Comparison of ENCODE assay signal across 8 cellular contexts in genomic region chr5:115816226-115817042, GRCh38. TPM values are rescaled to one million over a fixed set of nuclear protein-coding genes. Genes with fewer than 3 reads are reported as not detected.
DNase-seq lines count a peak whose midpoint lies in the region; ATAC-seq, FAIRE-seq and TF ChIP-seq lines count a peak whose summit lies in the region.

TSS of gene CDO1 (minus strand) at chr5:115816659. CDS start at chr5:115816397, 262 bp downstream.

- peaks cover 0 to 20% (median 10%) of the 10 kb centered on the region in 3 donors for H3K4me1 ChIP-seq in gastroesophageal sphincter

- H3K4me3 Mint-ChIP-seq in activated naive CD8-positive, alpha-beta T cell: peak within 1 kb of the TSS; percentile 75
- no peak within 1 kb of the TSS for H3K4me3 Mint-ChIP-seq in natural killer cell

- H3K4me3 ChIP-seq in gastroesophageal sphincter: peak within 1 kb of the TSS; percentile 52 to 61

- H3K27me3 Mint-ChIP-seq in activated naive CD8-positive, alpha-beta T cell: peaks cover 58% of the 10 kb centered on the region
- peaks cover 56 to 85% of the 10 kb centered on the region in 2 donors for H3K27me3 Mint-ChIP-seq in natural killer cell (ENCODE audit: low read depth in 2 of 2)

- no peaks in the 10 kb centered on the region for H3K36me3 Mint-ChIP-seq in activated naive CD8-positive, alpha-beta T cell
- H3K36me3 Mint-ChIP-seq in natural killer cell: no peaks in the 10 kb centered on the region

- H3K27ac Mint-ChIP-seq in activated naive CD8-positive, alpha-beta T cell: no peak within 1 kb of the TSS
- no peak within 1 kb of the TSS for H3K27ac Mint-ChIP-seq in natural killer cell

- ATAC-seq in gastroesophageal sphincter (peak; percentile 82), natural killer cell (peak in 2 of 3 donors; percentile 15 to 58), GM19397 (IDR thresholded peaks at IDR 0.05; ENCODE audit: unreplicated experiment) (no peak)

- TF ChIP-seq CTCF in gastroesophageal sphincter (IDR thresholded peaks at IDR 0.05): peak in 1 of 4 experiments; percentile 3
- no peak for TF ChIP-seq CTCF in natural killer cell (IDR thresholded peaks at IDR 0.05)

- peak in 1 of 2 donors; percentile 24 for TF ChIP-seq POLR2A in gastroesophageal sphincter (IDR thresholded peaks at IDR 0.05)

- H3K4me1 Mint-ChIP-seq in activated naive CD8-positive, alpha-beta T cell (ENCODE audit: low read depth): peaks cover 17% of the 10 kb centered on the region
- peaks cover 0 to 10% of the 10 kb centered on the region in 2 donors for H3K4me1 Mint-ChIP-seq in natural killer cell

- 0% methylated on average over 1 to 7 of the region's 69 CpGs for WGBS in gastroesophageal sphincter (ENCODE audit: low coverage in 1 of 2), 2 donors

- intact Hi-C loops in natural killer cell (cut with micrococcal nuclease): no loop called here

- H3K27ac ChIP-seq in gastroesophageal sphincter: peak within 1 kb of the TSS; percentile 24 to 92 (median 75)

- no peaks in the 10 kb centered on the region for H3K9me3 Mint-ChIP-seq in activated naive CD8-positive, alpha-beta T cell (ENCODE audit: low read depth)
- no peaks in the 10 kb centered on the region for H3K9me3 Mint-ChIP-seq in natural killer cell

- H3K9me3 ChIP-seq in gastroesophageal sphincter: no peaks in the 10 kb centered on the region

- DNase-seq in EH (ENCODE audit: low read depth): peak; percentile 47
- DNase-seq in Kasumi-1 (lab: John Stamatoyannopoulos, UW): peak; percentile 27 to 60
- DNase-seq in natural killer cell: no peak
- peak; percentile 34 for DNase-seq in urothelium cell line (ENCODE audit: low spot score)
- DNase-seq in H4 (ENCODE audit: low spot score): no peak

- peaks cover 39% of the 10 kb centered on the region for H3K27me3 ChIP-seq in gastroesophageal sphincter

- no peaks in the 10 kb centered on the region for H3K36me3 ChIP-seq in gastroesophageal sphincter

- FAIRE-seq in urothelium cell line (lab: Jason Lieb, UNC): peak; percentile 72

- TF ChIP-seq EP300 in gastroesophageal sphincter (IDR thresholded peaks at IDR 0.05): no peak

RNA-seq across cellular contexts. Expression of gene CDO1, which starts in this region (rescaled TPM):
- total RNA-seq in gastroesophageal sphincter (10 to 100 TPM in 3 of 4 donors, 1 to 10 TPM in 1; 9.7 to 29.9 (median 13.3) TPM), natural killer cell (not detected)
- 0.74 and 1.3 TPM in 2 replicates for total RNA-seq in H4 (2014; rRNA removed; shearing (Covaris generic))

Comparison
In these comparisons a context has a peak if more than half of its experiments do, and no peak if none do; other contexts are left out.
1. Peak in ATAC-seq in natural killer cell; RNA of the gene not detected or under 1 TPM.
2. DNase-seq: peak in EH (single experiment), Kasumi-1 (2 of 2) and urothelium cell line (single experiment); none in natural killer cell (single experiment) and H4 (single experiment).